In the genomic region with DNA sequence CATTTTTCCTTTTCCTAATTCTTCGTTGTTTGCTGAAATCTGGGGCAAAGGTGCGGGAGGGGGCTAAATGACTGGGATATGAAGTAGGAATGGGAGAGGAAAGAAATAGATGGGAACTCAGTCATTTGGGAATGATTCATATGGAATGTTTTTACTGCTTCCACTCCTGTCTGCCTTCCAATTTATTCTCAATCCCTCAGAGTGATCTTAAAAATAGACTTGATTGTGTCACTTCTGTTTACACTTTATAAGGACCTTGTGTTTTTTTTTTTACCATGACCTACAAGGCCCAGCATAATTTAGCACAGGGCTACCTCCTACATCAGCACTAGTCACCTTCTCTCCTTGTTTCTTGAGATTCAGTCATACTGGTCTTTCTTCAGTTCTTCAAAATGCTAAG, we compare ENCODE assay signal across 11 cellular contexts.
DNase-seq lines count a peak whose midpoint lies in the region; ATAC-seq and TF ChIP-seq lines count a peak whose summit lies in the region.
"Had no signal": no experiment of that assay in that cellular context is flagged by ENCODE, and none has a peak within 500 bp of the region (broad histone marks: within the 10 kb centered on the region; RNA-seq: fewer than 3 reads in every experiment).

No MANE protein-coding gene starts in this region.

- H3K27ac ChIP-seq in brain microvascular endothelial cell = peak overlapping the region; percentile 72

- in situ Hi-C loops in brain microvascular endothelial cell (cut with HindIII; ENCODE audit: low pct_ligation_motif_present, low sequenced_read_pairs) = no loop called here

- H3K4me3 ChIP-seq in brain microvascular endothelial cell (ENCODE audit: low read depth, low read length) (no peak overlapping the region), kidney epithelial cell (ENCODE audit: low read depth, low read length) (no peak overlapping the region)
- H3K4me3 ChIP-seq: skin epidermis had no signal

- H3K27ac Mint-ChIP-seq in activated CD4-positive, alpha-beta T cell treated with anti-CD3 and anti-CD28 coated beads for 36 hours = peak overlapping the region; percentile 27
- H3K27ac Mint-ChIP-seq in type B pancreatic cell = peak overlapping the region; percentile 78
- no peak overlapping the region for H3K27ac Mint-ChIP-seq in activated CD8-positive, alpha-beta T cell treated with anti-CD3 and anti-CD28 coated beads, Interleukin-2, amount 10 ng/mL, durations not matched to agents 7 days and 5 days

- TF ChIP-seq CTCF in brain microvascular endothelial cell (IDR thresholded peaks at IDR 0.05; ENCODE audit: low read depth, low read length, missing control alignments) (no peak), kidney epithelial cell (IDR thresholded peaks at IDR 0.05; ENCODE audit: insufficient read depth, low read length, poor library complexity, severe bottlenecking) (no peak), type B pancreatic cell (conservative IDR thresholded peaks at IDR 0.05) (no peak)

- H3K36me3 Mint-ChIP-seq in activated CD4-positive, alpha-beta T cell treated with anti-CD3 and anti-CD28 coated beads for 36 hours (ENCODE audit: low read depth) = peaks cover 40% of the 10 kb centered on the region
- peaks cover 45% of the 10 kb centered on the region for H3K36me3 Mint-ChIP-seq in type B pancreatic cell
- peaks cover 52% of the 10 kb centered on the region for H3K36me3 Mint-ChIP-seq in activated CD8-positive, alpha-beta T cell treated with anti-CD3 and anti-CD28 coated beads, Interleukin-2, amount 10 ng/mL, durations not matched to agents 7 days and 5 days (ENCODE audit: low read depth)

- ATAC-seq in activated CD4-positive, alpha-beta T cell treated with anti-CD3 and anti-CD28 coated beads for 36 hours = no peak
- no peak for ATAC-seq in GM18868 (IDR thresholded peaks at IDR 0.05; ENCODE audit: unreplicated experiment)
- ATAC-seq in activated CD8-positive, alpha-beta T cell treated with anti-CD3 and anti-CD28 coated beads, Interleukin-2, amount 10 ng/mL, durations not matched to agents 7 days and 5 days = no peak
- ATAC-seq in HG02852 (IDR thresholded peaks at IDR 0.05; ENCODE audit: unreplicated experiment) = no peak

- intact Hi-C loops in activated CD4-positive, alpha-beta T cell treated with anti-CD3 and anti-CD28 coated beads for 36 hours (cut with DNase I, micrococcal nuclease) = no loop called here

- H3K27me3 ChIP-seq in brain microvascular endothelial cell (replicated peaks) (no peaks in the 10 kb centered on the region), kidney epithelial cell (ENCODE audit: control insufficient read depth, insufficient read depth, low read length) (no peaks in the 10 kb centered on the region)

- H3K9me3 Mint-ChIP-seq in activated CD4-positive, alpha-beta T cell treated with anti-CD3 and anti-CD28 coated beads for 36 hours (ENCODE audit: low read depth) = no peaks in the 10 kb centered on the region
- H3K9me3 Mint-ChIP-seq in type B pancreatic cell = no peaks in the 10 kb centered on the region
- no peaks in the 10 kb centered on the region for H3K9me3 Mint-ChIP-seq in activated CD8-positive, alpha-beta T cell treated with anti-CD3 and anti-CD28 coated beads, Interleukin-2, amount 10 ng/mL, durations not matched to agents 7 days and 5 days (ENCODE audit: insufficient read depth)

- POLR2A ChIA-PET in activated CD4-positive, alpha-beta T cell treated with anti-CD3 and anti-CD28 coated beads for 36 hours (lab: Charles Lee) = no interaction called here
- POLR2A ChIA-PET in activated CD8-positive, alpha-beta T cell treated with anti-CD3 and anti-CD28 coated beads, Interleukin-2, amount 10 ng/mL, durations not matched to agents 7 days and 5 days (lab: Charles Lee) = no interaction called here

- peaks cover 4% of the 10 kb centered on the region for H3K4me1 Mint-ChIP-seq in activated CD4-positive, alpha-beta T cell treated with anti-CD3 and anti-CD28 coated beads for 36 hours
- H3K4me1 Mint-ChIP-seq in type B pancreatic cell (ENCODE audit: unreplicated experiment) = peaks cover 9% of the 10 kb centered on the region
- H3K4me1 Mint-ChIP-seq in activated CD8-positive, alpha-beta T cell treated with anti-CD3 and anti-CD28 coated beads, Interleukin-2, amount 10 ng/mL, durations not matched to agents 7 days and 5 days (ENCODE audit: low read depth) = no peaks in the 10 kb centered on the region

- no peak for DNase-seq in activated CD4-positive, alpha-beta T cell treated with anti-CD3 and anti-CD28 coated beads for 36 hours
- no peak for DNase-seq in activated CD4-positive, alpha-beta T cell treated with anti-CD3 and anti-CD28 coated beads for 1 hour
- DNase-seq in brain microvascular endothelial cell (peak; percentile 21), kidney epithelial cell (ENCODE audit: low read depth) (peak; percentile 14), type B pancreatic cell (ENCODE audit: extremely low spot score, unreplicated experiment) (no peak)
- DNase-seq in activated CD8-positive, alpha-beta T cell treated with anti-CD3 and anti-CD28 coated beads, Interleukin-2, amount 10 ng/mL, durations not matched to agents 7 days and 5 days = no peak
- DNase-seq: 8988T, NCI-H82 had no signal

- no peaks in the 10 kb centered on the region for H3K27me3 Mint-ChIP-seq in activated CD4-positive, alpha-beta T cell treated with anti-CD3 and anti-CD28 coated beads for 36 hours
- H3K27me3 Mint-ChIP-seq in type B pancreatic cell = no peaks in the 10 kb centered on the region
- H3K27me3 Mint-ChIP-seq in activated CD8-positive, alpha-beta T cell treated with anti-CD3 and anti-CD28 coated beads, Interleukin-2, amount 10 ng/mL, durations not matched to agents 7 days and 5 days (ENCODE audit: low read depth) = no peaks in the 10 kb centered on the region

- H3K36me3 ChIP-seq in brain microvascular endothelial cell (replicated peaks) (no peaks in the 10 kb centered on the region), kidney epithelial cell (ENCODE audit: control insufficient read depth, insufficient read depth, low read length) (no peaks in the 10 kb centered on the region)

- CTCF ChIA-PET in activated CD4-positive, alpha-beta T cell treated with anti-CD3 and anti-CD28 coated beads for 36 hours (lab: Charles Lee) = no interaction called here
- CTCF ChIA-PET in activated CD8-positive, alpha-beta T cell treated with anti-CD3 and anti-CD28 coated beads, Interleukin-2, amount 10 ng/mL, durations not matched to agents 7 days and 5 days (lab: Charles Lee) = interaction anchor here (1.0 kb wide), 1 partner anchor 14 kb away, joined by 3 read pairs; no protein-coding TSS in a partner anchor

- H3K4me3 Mint-ChIP-seq in activated CD4-positive, alpha-beta T cell treated with anti-CD3 and anti-CD28 coated beads for 36 hours = no peak overlapping the region
- peak overlapping the region; percentile 32 for H3K4me3 Mint-ChIP-seq in type B pancreatic cell
- H3K4me3 Mint-ChIP-seq in activated CD8-positive, alpha-beta T cell treated with anti-CD3 and anti-CD28 coated beads, Interleukin-2, amount 10 ng/mL, durations not matched to agents 7 days and 5 days = no peak overlapping the region

Comparison
In these comparisons a context has a peak if more than half of its experiments do, and no peak if none do; other contexts are left out.
1. DNase-seq: peak in brain microvascular endothelial cell (single experiment) and kidney epithelial cell (single experiment); none in activated CD4-positive, alpha-beta T cell treated with anti-CD3 and anti-CD28 coated beads for 36 hours (single experiment), activated CD4-positive, alpha-beta T cell treated with anti-CD3 and anti-CD28 coated beads for 1 hour (single experiment), type B pancreatic cell (single experiment) and activated CD8-positive, alpha-beta T cell treated with anti-CD3 and anti-CD28 coated beads, Interleukin-2, amount 10 ng/mL, durations not matched to agents 7 days and 5 days (single experiment).